ENCODE assay signal across 2 cellular contexts in genomic region chr15:85579011-85579701, GRCh38.
TF ChIP-seq lines count a peak whose summit lies in the region.

No MANE protein-coding gene starts in this region.

TF ChIP-seq in liver, 16 proteins besides CTCF, POLR2A, EP300 and RAD21 (continued from another document):
- TF ChIP-seq REST (IDR thresholded peaks at IDR 0.05): peak; percentile 57
- TF ChIP-seq SP1 (IDR thresholded peaks at IDR 0.05): peak; percentile 87
- no peak for TF ChIP-seq FOXA1 (IDR thresholded peaks at IDR 0.05)
- no peak for TF ChIP-seq GABPA (IDR thresholded peaks at IDR 0.05 in 1 of 2, conservative IDR thresholded peaks at IDR 0.05 in 1 of 2)
- no peak for TF ChIP-seq ZBTB33 (IDR thresholded peaks at IDR 0.05)
- TF ChIP-seq HNF4A (conservative IDR thresholded peaks at IDR 0.05): peak; percentile 72 to 86
- no peak for TF ChIP-seq MAX (IDR thresholded peaks at IDR 0.05)
- peak; percentile 65 for TF ChIP-seq TAF1 (conservative IDR thresholded peaks at IDR 0.05)
- TF ChIP-seq EGR1 (IDR thresholded peaks at IDR 0.05; ENCODE audit: low read depth in 2 of 2): no peak
- peak; percentile 54 for TF ChIP-seq YY1 (IDR thresholded peaks at IDR 0.05)
- TF ChIP-seq FOXA2 (IDR thresholded peaks at IDR 0.05): no peak
- TF ChIP-seq HNF4G (IDR thresholded peaks at IDR 0.05): peak; percentile 60
- no peak for TF ChIP-seq NR2F2 (IDR thresholded peaks at IDR 0.05)
- TF ChIP-seq ATF3 (IDR thresholded peaks at IDR 0.05): no peak
- peak; percentile 66 to 77 for TF ChIP-seq RXRA (IDR thresholded peaks at IDR 0.05)
TF ChIP-seq in liver: peak in this region for 8.

TF ChIP-seq in HepG2, 621 proteins besides CTCF, POLR2A, EP300 and RAD21 (continued from another document):
- TF ChIP-seq ZNF407 (CRISPR knock-in tag; IDR thresholded peaks at IDR 0.05; ENCODE audit: not compliant biosample characterization) (no peak), IKZF4 (CRISPR knock-in tag; IDR thresholded peaks at IDR 0.05; ENCODE audit: borderline replicate concordance, low read depth, not compliant biosample characterization) (no peak), REST (IDR thresholded peaks at IDR 0.05; ENCODE audit: borderline replicate concordance in 1 of 2, low read depth in 1 of 2, low read length in 2 of 2) (no peak)
